Comparison of ENCODE assay signal across 8 cellular contexts in genomic region chr1:41322835-41323234, GRCh38. TPM values are rescaled to one million over a fixed set of nuclear protein-coding genes. Genes with fewer than 3 reads are reported as not detected.
DNase-seq lines count a peak whose midpoint lies in the region; ATAC-seq and TF ChIP-seq lines count a peak whose summit lies in the region.

No MANE protein-coding gene starts in this region.

- peak; percentile 45 for TF ChIP-seq CTCF in AG09309 (IDR thresholded peaks at IDR 0.05; ENCODE audit: control insufficient read depth, insufficient read depth, low read depth, low read length, missing control alignments)
- peak; percentile 73 for TF ChIP-seq CTCF in GM13976 (IDR thresholded peaks at IDR 0.05; ENCODE audit: borderline replicate concordance, control extremely low read depth, extremely low read depth, insufficient read depth, missing control alignments)

- no peak for ATAC-seq in HG02759 (IDR thresholded peaks at IDR 0.05; ENCODE audit: unreplicated experiment)

- H3K27ac Mint-ChIP-seq in activated naive CD8-positive, alpha-beta T cell treated with anti-CD3 and anti-CD28 coated beads for 36 hours = no peak overlapping the region

- no peaks in the 10 kb centered on the region for H3K27me3 Mint-ChIP-seq in activated naive CD8-positive, alpha-beta T cell treated with anti-CD3 and anti-CD28 coated beads for 36 hours

- no peak overlapping the region for H3K4me3 Mint-ChIP-seq in activated naive CD8-positive, alpha-beta T cell treated with anti-CD3 and anti-CD28 coated beads for 36 hours

- H3K9me3 Mint-ChIP-seq in activated naive CD8-positive, alpha-beta T cell treated with anti-CD3 and anti-CD28 coated beads for 36 hours = no peaks in the 10 kb centered on the region

- no peak overlapping the region for H3K4me3 ChIP-seq in AG09309 (ENCODE audit: control insufficient read depth, low read depth, low read length)

- no peaks in the 10 kb centered on the region for H3K4me1 Mint-ChIP-seq in activated naive CD8-positive, alpha-beta T cell treated with anti-CD3 and anti-CD28 coated beads for 36 hours

- DNase-seq in AG09309 (ENCODE audit: low read depth) = no peak
- peak; percentile 83 for DNase-seq in GM13976 (ENCODE audit: low spot score)
- DNase-seq in NCI-H774 (lab: John Stamatoyannopoulos, UW) = peak; percentile 61
- DNase-seq in activated naive CD8-positive, alpha-beta T cell treated with anti-CD3 and anti-CD28 coated beads for 36 hours = peak; percentile 35
- DNase-seq in hippocampal formation (lab: John Stamatoyannopoulos, UW) = peak; percentile 22 to 45
- DNase-seq in stimulated activated CD4-positive, alpha-beta T cell treated with anti-CD3 and anti-CD28 coated beads, Interleukin-4, amount 100 ng/mL, for 1 hour = peak; percentile 22
- no peak for DNase-seq in activated CD4-positive, CD25-positive, alpha-beta regulatory T cell treated with anti-CD3 and anti-CD28 coated beads, Interleukin-2, amount 50 U/mL, for 72 hours

- in situ Hi-C loops in GM13976 (cut with MboI; ENCODE audit: low sequenced_read_pairs, unreplicated experiment) = loop anchor here (10.0 kb wide), 1 partner anchor 92 kb away; no protein-coding TSS in a partner anchor

- H3K36me3 Mint-ChIP-seq in activated naive CD8-positive, alpha-beta T cell treated with anti-CD3 and anti-CD28 coated beads for 36 hours = no peaks in the 10 kb centered on the region

RNA-seq across cellular contexts. Expression of gene FOXO6, which starts 38.4 kb away (rescaled TPM):
- under 1 TPM; 0.19 to 0.34 TPM for total RNA-seq in activated naive CD8-positive, alpha-beta T cell treated with anti-CD3 and anti-CD28 coated beads for 36 hours

Comparison
In these comparisons a context has a peak if more than half of its experiments do, and no peak if none do; other contexts are left out.
1. DNase-seq: peak in GM13976 (single experiment), NCI-H774 (single experiment), activated naive CD8-positive, alpha-beta T cell treated with anti-CD3 and anti-CD28 coated beads for 36 hours (single experiment), hippocampal formation (2 of 2) and stimulated activated CD4-positive, alpha-beta T cell treated with anti-CD3 and anti-CD28 coated beads, Interleukin-4, amount 100 ng/mL, for 1 hour (single experiment); none in AG09309 (single experiment) and activated CD4-positive, CD25-positive, alpha-beta regulatory T cell treated with anti-CD3 and anti-CD28 coated beads, Interleukin-2, amount 50 U/mL, for 72 hours (single experiment).